In genomic region chr11:88433546-88434230, GRCh38 we compare ENCODE assay signal across 1 cellular context.
TF ChIP-seq lines count a peak whose summit lies in the region.

No MANE protein-coding gene starts in this region.

TF ChIP-seq in IMR-90, 13 proteins besides CTCF, POLR2A, EP300 and RAD21 (continued from another document):
- no peak for TF ChIP-seq USF2 (IDR thresholded peaks at IDR 0.05; ENCODE audit: low read depth, low read length)
- TF ChIP-seq BHLHE40 (IDR thresholded peaks at IDR 0.05; ENCODE audit: low read depth, low read length), result no peak
- TF ChIP-seq RCOR1 (IDR thresholded peaks at IDR 0.05; ENCODE audit: insufficient replicate concordance, low read length), result no peak
- TF ChIP-seq RFX5 (IDR thresholded peaks at IDR 0.05; ENCODE audit: low read depth, low read length), result no peak
- no peak for TF ChIP-seq MAFK (IDR thresholded peaks at IDR 0.05; ENCODE audit: low read depth, low read length)
- TF ChIP-seq CEBPB (IDR thresholded peaks at IDR 0.05; ENCODE audit: low read depth, low read length), result no peak
- no peak for TF ChIP-seq CHD1 (IDR thresholded peaks at IDR 0.05; ENCODE audit: low read depth, low read length)
- no peak for TF ChIP-seq MXI1 (IDR thresholded peaks at IDR 0.05; ENCODE audit: borderline replicate concordance, low read depth, low read length)
- no peak for TF ChIP-seq NFE2L2 (IDR thresholded peaks at IDR 0.05; ENCODE audit: low read depth, low read length)
- TF ChIP-seq SMC3 (IDR thresholded peaks at IDR 0.05; ENCODE audit: low read depth, low read length), result no peak
